ENCODE assay signal across 1 cellular context in genomic region chr17:78762007-78762406, GRCh38.
TF ChIP-seq lines count a peak whose summit lies in the region.

No MANE protein-coding gene starts in this region.

TF ChIP-seq in GM12878, 131 proteins besides CTCF, POLR2A, EP300 and RAD21:
- no peak for TF ChIP-seq SIN3A (IDR thresholded peaks at IDR 0.05; ENCODE audit: low read depth, low read length)
